In the genomic region with DNA sequence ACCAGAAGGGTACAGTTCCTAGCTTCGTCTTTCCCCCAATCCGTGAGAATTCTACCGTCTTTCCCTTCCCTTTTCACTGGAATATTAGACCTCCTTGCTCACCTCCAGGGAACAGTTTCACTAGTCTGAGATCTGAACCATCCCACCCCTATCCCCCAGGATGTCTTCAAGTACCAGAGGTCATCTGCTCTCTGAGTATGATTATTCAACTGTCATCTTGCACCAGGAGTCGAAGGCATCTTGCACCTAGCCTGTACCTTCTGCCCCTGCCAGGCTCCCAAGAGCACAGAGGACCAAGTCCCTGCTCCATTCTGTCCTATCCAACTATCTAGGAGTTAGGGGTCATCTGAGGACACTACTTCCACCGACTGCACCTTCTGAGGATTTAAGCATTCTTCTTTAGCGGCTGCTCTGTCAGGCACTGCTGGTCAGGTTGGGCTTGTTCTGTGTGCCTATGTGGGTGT, we compare ENCODE assay signal across 7 cellular contexts. TPM values are rescaled to one million over a fixed set of nuclear protein-coding genes. Genes with fewer than 3 reads are reported as not detected.
DNase-seq lines count a peak whose midpoint lies in the region; ATAC-seq and TF ChIP-seq lines count a peak whose summit lies in the region.

No MANE protein-coding gene starts in this region.

- no peaks in the 10 kb centered on the region for H3K36me3 ChIP-seq in GM23338 (ENCODE audit: insufficient read depth)
- H3K36me3 ChIP-seq in SU-DHL-6 (ENCODE audit: low read length), result no peaks in the 10 kb centered on the region

- no peaks in the 10 kb centered on the region for H3K9me3 Mint-ChIP-seq in GM23338

- H3K27me3 ChIP-seq in GM23338 (ENCODE audit: insufficient read depth), result no peaks in the 10 kb centered on the region
- no peaks in the 10 kb centered on the region for H3K27me3 ChIP-seq in SU-DHL-6 (ENCODE audit: low read length)

- H3K4me2 ChIP-seq in GM23338 (peak overlapping the region; percentile 89), SU-DHL-6 (ENCODE audit: low read depth, low read length, poor library complexity, severe bottlenecking) (peak overlapping the region; percentile 59)

- ATAC-seq in GM23338 (peak; percentile 4), GM21360 (IDR thresholded peaks at IDR 0.05; ENCODE audit: unreplicated experiment) (no peak), GM21619 (IDR thresholded peaks at IDR 0.05; ENCODE audit: unreplicated experiment) (no peak)

- H3K79me2 ChIP-seq in GM23338 (replicated peaks; ENCODE audit: insufficient read depth) (peaks cover 17% of the 10 kb centered on the region), SU-DHL-6 (ENCODE audit: insufficient read depth, low read length) (no peaks in the 10 kb centered on the region)

- H3K27ac Mint-ChIP-seq in GM23338, result peak overlapping the region; percentile 85

- peak overlapping the region; percentile 88 for H3K4me3 Mint-ChIP-seq in GM23338

- H3F3A ChIP-seq in GM23338 (replicated peaks; ENCODE audit: low read depth) (no peaks in the 10 kb centered on the region), SU-DHL-6 (ENCODE audit: insufficient read depth) (peaks cover 1% of the 10 kb centered on the region; the same call in 1 of the 2 replicates)

- TF ChIP-seq CTCF in GM23338 (conservative IDR thresholded peaks at IDR 0.05; ENCODE audit: low read depth in 2 of 2) (no peak), SU-DHL-6 (IDR thresholded peaks at IDR 0.05; ENCODE audit: insufficient read depth, low read length, poor library complexity, severe bottlenecking) (no peak), fibroblast of pulmonary artery (IDR thresholded peaks at IDR 0.05; ENCODE audit: low read length, missing control alignments) (no peak), retinal pigment epithelial cell (conservative IDR thresholded peaks at IDR 0.05; ENCODE audit: low read depth, low read length) (no peak)

- H3K9me3 ChIP-seq in SU-DHL-6 (ENCODE audit: insufficient read depth, low read length), result no peaks in the 10 kb centered on the region

- no peaks in the 10 kb centered on the region; the same call in 2 of the 3 replicates for H3K36me3 Mint-ChIP-seq in GM23338 (ENCODE audit: low read depth)

- H3K4me3 ChIP-seq in GM23338 (peak overlapping the region; percentile 96), SU-DHL-6 (ENCODE audit: insufficient read depth, low read length, poor library complexity, severe bottlenecking) (peak overlapping the region; percentile 89), fibroblast of pulmonary artery (replicated peaks; ENCODE audit: low read depth, low read length) (peak overlapping the region; percentile 76), retinal pigment epithelial cell (ENCODE audit: low read length) (peak overlapping the region; percentile 74)

- H2AFZ ChIP-seq in GM23338 (0 out of 2 replicates have a peak overlapping the region, but pooled peaks have one; percentile 94), SU-DHL-6 (ENCODE audit: low read depth, low read length, severe bottlenecking) (no peak overlapping the region)

- DNase-seq in GM23338 (ENCODE audit: low spot score) (peak; percentile 6), fibroblast of pulmonary artery (ENCODE audit: low read depth) (no peak), retinal pigment epithelial cell (ENCODE audit: low read depth) (no peak), NCI-H2029 (lab: John Stamatoyannopoulos, UW) (no peak)

- H3K9me2 ChIP-seq in GM23338 (ENCODE audit: insufficient read depth) (no peaks in the 10 kb centered on the region), SU-DHL-6 (replicated peaks; ENCODE audit: insufficient read depth, low read length) (no peaks in the 10 kb centered on the region)

- H3K4me1 Mint-ChIP-seq in GM23338, result peaks cover 18% of the 10 kb centered on the region

- peaks cover 19% of the 10 kb centered on the region for H3K4me1 ChIP-seq in GM23338 (ENCODE audit: insufficient read depth)

- H3K9ac ChIP-seq in SU-DHL-6 (ENCODE audit: low read length), result peak overlapping the region; percentile 81

- peaks cover 8% of the 10 kb centered on the region; the same call in 1 of the 2 replicates for H4K20me1 ChIP-seq in GM23338 (replicated peaks; ENCODE audit: insufficient read depth)
- H4K20me1 ChIP-seq in SU-DHL-6 (ENCODE audit: low read depth, low read length), result no peaks in the 10 kb centered on the region

- H3K27me3 Mint-ChIP-seq in GM23338 (ENCODE audit: insufficient read depth, low read depth, poor library complexity), result peaks cover 8% of the 10 kb centered on the region

- H3K27ac ChIP-seq in GM23338 (ENCODE audit: low read depth), result no peak overlapping the region
- H3K27ac ChIP-seq in SU-DHL-6 (ENCODE audit: low read depth, low read length), result no peak overlapping the region

TF ChIP-seq in GM23338, 12 proteins besides CTCF, POLR2A, EP300 and RAD21 (continues in another document):
- TF ChIP-seq, protein P1, sequence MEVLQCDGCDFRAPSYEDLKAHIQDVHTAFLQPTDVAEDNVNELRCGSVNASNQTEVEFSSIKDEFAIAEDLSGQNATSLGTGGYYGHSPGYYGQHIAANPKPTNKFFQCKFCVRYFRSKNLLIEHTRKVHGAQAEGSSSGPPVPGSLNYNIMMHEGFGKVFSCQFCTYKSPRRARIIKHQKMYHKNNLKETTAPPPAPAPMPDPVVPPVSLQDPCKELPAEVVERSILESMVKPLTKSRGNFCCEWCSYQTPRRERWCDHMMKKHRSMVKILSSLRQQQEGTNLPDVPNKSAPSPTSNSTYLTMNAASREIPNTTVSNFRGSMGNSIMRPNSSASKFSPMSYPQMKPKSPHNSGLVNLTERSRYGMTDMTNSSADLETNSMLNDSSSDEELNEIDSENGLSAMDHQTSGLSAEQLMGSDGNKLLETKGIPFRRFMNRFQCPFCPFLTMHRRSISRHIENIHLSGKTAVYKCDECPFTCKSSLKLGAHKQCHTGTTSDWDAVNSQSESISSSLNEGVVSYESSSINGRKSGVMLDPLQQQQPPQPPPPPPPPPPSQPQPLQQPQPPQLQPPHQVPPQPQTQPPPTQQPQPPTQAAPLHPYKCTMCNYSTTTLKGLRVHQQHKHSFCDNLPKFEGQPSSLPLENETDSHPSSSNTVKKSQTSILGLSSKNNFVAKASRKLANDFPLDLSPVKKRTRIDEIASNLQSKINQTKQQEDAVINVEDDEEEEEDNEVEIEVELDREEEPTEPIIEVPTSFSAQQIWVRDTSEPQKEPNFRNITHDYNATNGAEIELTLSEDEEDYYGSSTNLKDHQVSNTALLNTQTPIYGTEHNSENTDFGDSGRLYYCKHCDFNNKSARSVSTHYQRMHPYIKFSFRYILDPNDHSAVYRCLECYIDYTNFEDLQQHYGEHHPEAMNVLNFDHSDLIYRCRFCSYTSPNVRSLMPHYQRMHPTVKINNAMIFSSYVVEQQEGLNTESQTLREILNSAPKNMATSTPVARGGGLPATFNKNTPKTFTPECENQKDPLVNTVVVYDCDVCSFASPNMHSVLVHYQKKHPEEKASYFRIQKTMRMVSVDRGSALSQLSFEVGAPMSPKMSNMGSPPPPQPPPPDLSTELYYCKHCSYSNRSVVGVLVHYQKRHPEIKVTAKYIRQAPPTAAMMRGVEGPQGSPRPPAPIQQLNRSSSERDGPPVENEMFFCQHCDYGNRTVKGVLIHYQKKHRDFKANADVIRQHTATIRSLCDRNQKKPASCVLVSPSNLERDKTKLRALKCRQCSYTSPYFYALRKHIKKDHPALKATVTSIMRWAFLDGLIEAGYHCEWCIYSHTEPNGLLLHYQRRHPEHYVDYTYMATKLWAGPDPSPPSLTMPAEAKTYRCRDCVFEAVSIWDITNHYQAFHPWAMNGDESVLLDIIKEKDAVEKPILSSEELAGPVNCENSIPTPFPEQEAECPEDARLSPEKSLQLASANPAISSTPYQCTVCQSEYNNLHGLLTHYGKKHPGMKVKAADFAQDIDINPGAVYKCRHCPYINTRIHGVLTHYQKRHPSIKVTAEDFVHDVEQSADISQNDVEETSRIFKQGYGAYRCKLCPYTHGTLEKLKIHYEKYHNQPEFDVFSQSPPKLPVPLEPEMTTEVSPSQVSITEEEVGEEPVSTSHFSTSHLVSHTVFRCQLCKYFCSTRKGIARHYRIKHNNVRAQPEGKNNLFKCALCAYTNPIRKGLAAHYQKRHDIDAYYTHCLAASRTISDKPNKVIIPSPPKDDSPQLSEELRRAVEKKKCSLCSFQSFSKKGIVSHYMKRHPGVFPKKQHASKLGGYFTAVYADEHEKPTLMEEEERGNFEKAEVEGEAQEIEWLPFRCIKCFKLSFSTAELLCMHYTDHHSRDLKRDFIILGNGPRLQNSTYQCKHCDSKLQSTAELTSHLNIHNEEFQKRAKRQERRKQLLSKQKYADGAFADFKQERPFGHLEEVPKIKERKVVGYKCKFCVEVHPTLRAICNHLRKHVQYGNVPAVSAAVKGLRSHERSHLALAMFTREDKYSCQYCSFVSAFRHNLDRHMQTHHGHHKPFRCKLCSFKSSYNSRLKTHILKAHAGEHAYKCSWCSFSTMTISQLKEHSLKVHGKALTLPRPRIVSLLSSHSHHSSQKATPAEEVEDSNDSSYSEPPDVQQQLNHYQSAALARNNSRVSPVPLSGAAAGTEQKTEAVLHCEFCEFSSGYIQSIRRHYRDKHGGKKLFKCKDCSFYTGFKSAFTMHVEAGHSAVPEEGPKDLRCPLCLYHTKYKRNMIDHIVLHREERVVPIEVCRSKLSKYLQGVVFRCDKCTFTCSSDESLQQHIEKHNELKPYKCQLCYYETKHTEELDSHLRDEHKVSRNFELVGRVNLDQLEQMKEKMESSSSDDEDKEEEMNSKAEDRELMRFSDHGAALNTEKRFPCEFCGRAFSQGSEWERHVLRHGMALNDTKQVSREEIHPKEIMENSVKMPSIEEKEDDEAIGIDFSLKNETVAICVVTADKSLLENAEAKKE (CRISPR knock-in tag; IDR thresholded peaks at IDR 0.05), result no peak

RNA-seq across cellular contexts. Expression of a gene that starts 0.8 kb away (rescaled TPM):
- 25.2 and 26.5 TPM in 2 replicates for total RNA-seq in GM23338 (2014; rRNA removed; shearing (Covaris generic))
- 5.2 and 6.2 TPM in 2 replicates for polyA plus RNA-seq in GM23338 (2016; fragmentation: Nextera tagmentation; extraction: Ambion mirVana)
